13 cellular contexts compared by ENCODE assay signal in genomic region chr16:11198817-11199216, GRCh38. TPM values are rescaled to one million over a fixed set of nuclear protein-coding genes. Genes with fewer than 3 reads are reported as not detected.
DNase-seq lines count a peak whose midpoint lies in the region; ATAC-seq and TF ChIP-seq lines count a peak whose summit lies in the region.
"Had no signal": no experiment of that assay in that cellular context is flagged by ENCODE, and none has a peak within 500 bp of the region (broad histone marks: within the 10 kb centered on the region; RNA-seq: fewer than 3 reads in every experiment).

No MANE protein-coding gene starts in this region.

- no peak for ATAC-seq in GM18517 (IDR thresholded peaks at IDR 0.05; ENCODE audit: unreplicated experiment)
- no peak for ATAC-seq in GM19395 (IDR thresholded peaks at IDR 0.05; ENCODE audit: unreplicated experiment)
- ATAC-seq: activated T-cell treated with anti-CD3 and anti-CD28 coated beads, Interleukin-2, amount 50 U/mL, for 72 hours had no signal

- TF ChIP-seq CTCF in Peyer's patch (IDR thresholded peaks at IDR 0.05): no peak
- no peak for TF ChIP-seq CTCF in hepatocyte (IDR thresholded peaks at IDR 0.05; ENCODE audit: poor library complexity)
- TF ChIP-seq CTCF in SK-N-SH (IDR thresholded peaks at IDR 0.05): no peak

- H4K20me1 ChIP-seq in BLaER1 (no peaks in the 10 kb centered on the region), hepatocyte (ENCODE audit: insufficient read depth, poor library complexity, severe bottlenecking) (no peaks in the 10 kb centered on the region), SK-N-SH (ENCODE audit: insufficient read depth) (no peaks in the 10 kb centered on the region)

- TF ChIP-seq POLR2A in Peyer's patch (IDR thresholded peaks at IDR 0.05): no peak

- POLR2A ChIA-PET in SK-N-SH (lab: Yijun Ruan, JAX): no interaction called here

- H2AFZ ChIP-seq in hepatocyte (no peak overlapping the region), SK-N-SH (ENCODE audit: low read depth) (no peak overlapping the region)

- no peaks in the 10 kb centered on the region for H3F3A ChIP-seq in SK-N-SH (replicated peaks; ENCODE audit: insufficient read depth)

- DNase-seq in HAP-1 (ENCODE audit: low spot score in 2 of 2) (peak; percentile 44 to 63), Peyer's patch (peak in 2 of 3 donors; percentile 69 to 71), hepatocyte (ENCODE audit: low spot score) (peak; percentile 42), SK-N-SH (no peak), cerebellar nuclear complex (lab: John Stamatoyannopoulos, UW) (no peak)
- DNase-seq: activated T-cell treated with anti-CD3 and anti-CD28 coated beads, Interleukin-2, amount 50 U/mL, for 72 hours; caudate nucleus; kidney glomerular epithelial cell; NCI-H1048; nephron progenitor cell had no signal

- H3K27ac ChIP-seq in BLaER1 (no peak overlapping the region), Peyer's patch (no peak overlapping the region), hepatocyte (no peak overlapping the region), SK-N-SH (ENCODE audit: low read depth in 2 of 2, low read length in 1 of 2) (no peak overlapping the region)

- H3K36me3 ChIP-seq in BLaER1 (no peaks in the 10 kb centered on the region), HAP-1 (replicated peaks) (no peaks in the 10 kb centered on the region), Peyer's patch (no peaks in the 10 kb centered on the region), hepatocyte (replicated peaks; ENCODE audit: insufficient read depth, low read depth) (no peaks in the 10 kb centered on the region), SK-N-SH (replicated peaks in 1 of 2; ENCODE audit: control insufficient read depth in 1 of 2, insufficient read depth in 2 of 2, low read length in 1 of 2) (no peaks in the 10 kb centered on the region)

- TF ChIP-seq RAD21 in SK-N-SH (IDR thresholded peaks at IDR 0.05; ENCODE audit: low read length): no peak

- WGBS in hepatocyte (ENCODE audit: low lambda C conversion rate, missing lambda C conversion rate): 62% methylated on average over 8 of the region's 8 CpGs
- WGBS in SK-N-SH (ENCODE audit: low lambda C conversion rate): 87% methylated on average over 5 of the region's 8 CpGs

- CTCF ChIA-PET in SK-N-SH (lab: Yijun Ruan, JAX): interaction anchor here (0.9 kb wide), 1 partner anchor 58 kb away, joined by 3 read pairs; the partner anchor contains the start of gene SOCS1

- TF ChIP-seq EP300 in SK-N-SH (IDR thresholded peaks at IDR 0.05; ENCODE audit: borderline replicate concordance in 1 of 2, low read depth in 1 of 2, low read length in 1 of 2): no peak

- no peaks in the 10 kb centered on the region for H3K9me2 ChIP-seq in hepatocyte (replicated peaks; ENCODE audit: insufficient read depth)
- H3K9me2 ChIP-seq in SK-N-SH: no peaks in the 10 kb centered on the region

- peak overlapping the region; percentile 63 for H3K4me2 ChIP-seq in BLaER1
- H3K4me2 ChIP-seq in hepatocyte: no peak overlapping the region
- H3K4me2 ChIP-seq in SK-N-SH: no peak overlapping the region

- H3K9me3 ChIP-seq in BLaER1: no peaks in the 10 kb centered on the region
- H3K9me3 ChIP-seq in HAP-1: no peaks in the 10 kb centered on the region
- no peaks in the 10 kb centered on the region for H3K9me3 ChIP-seq in Peyer's patch
- no peaks in the 10 kb centered on the region for H3K9me3 ChIP-seq in hepatocyte (ENCODE audit: low read depth)
- H3K9me3 ChIP-seq in SK-N-SH: no peaks in the 10 kb centered on the region

- H3K27me3 ChIP-seq in BLaER1: no peaks in the 10 kb centered on the region
- H3K27me3 ChIP-seq in HAP-1 (ENCODE audit: low read depth): no peaks in the 10 kb centered on the region
- H3K27me3 ChIP-seq in Peyer's patch: no peaks in the 10 kb centered on the region
- H3K27me3 ChIP-seq in hepatocyte: no peaks in the 10 kb centered on the region
- H3K27me3 ChIP-seq in SK-N-SH (ENCODE audit: insufficient read depth): no peaks in the 10 kb centered on the region

- no peak overlapping the region for H3K9ac ChIP-seq in BLaER1
- no peak overlapping the region for H3K9ac ChIP-seq in SK-N-SH

- H3K79me2 ChIP-seq in hepatocyte (no peaks in the 10 kb centered on the region), SK-N-SH (ENCODE audit: insufficient read depth) (no peaks in the 10 kb centered on the region)

- in situ Hi-C loops in HAP-1 (cut with MboI; ENCODE audit: low sequenced_read_pairs): no loop called here

- peaks cover 81% of the 10 kb centered on the region for H3K4me1 ChIP-seq in BLaER1
- peaks cover 6% of the 10 kb centered on the region; the same call in 1 of the 2 replicates for H3K4me1 ChIP-seq in HAP-1
- H3K4me1 ChIP-seq in Peyer's patch: peaks cover 0 to 8% (median 0%) of the 10 kb centered on the region in 4 donors
- peaks cover 7% of the 10 kb centered on the region for H3K4me1 ChIP-seq in hepatocyte (ENCODE audit: insufficient read depth)
- H3K4me1 ChIP-seq in SK-N-SH (ENCODE audit: control insufficient read depth in 1 of 2, insufficient read depth in 2 of 2, low read depth in 1 of 2, low read length in 1 of 2): peaks cover 5 to 17% of the 10 kb centered on the region in 2 experiments; a peak in 3 of 4 replicates

- H3K4me3 ChIP-seq in BLaER1: no peak overlapping the region
- no peak overlapping the region for H3K4me3 ChIP-seq in HAP-1
- no peak overlapping the region for H3K4me3 ChIP-seq in Peyer's patch
- no peak overlapping the region for H3K4me3 ChIP-seq in hepatocyte
- H3K4me3 ChIP-seq in SK-N-SH (ENCODE audit: low read depth in 2 of 2, low read length in 1 of 2): no peak overlapping the region

TF ChIP-seq in SK-N-SH, 30 proteins besides CTCF, POLR2A, EP300 and RAD21:
- TF ChIP-seq, protein P1, sequence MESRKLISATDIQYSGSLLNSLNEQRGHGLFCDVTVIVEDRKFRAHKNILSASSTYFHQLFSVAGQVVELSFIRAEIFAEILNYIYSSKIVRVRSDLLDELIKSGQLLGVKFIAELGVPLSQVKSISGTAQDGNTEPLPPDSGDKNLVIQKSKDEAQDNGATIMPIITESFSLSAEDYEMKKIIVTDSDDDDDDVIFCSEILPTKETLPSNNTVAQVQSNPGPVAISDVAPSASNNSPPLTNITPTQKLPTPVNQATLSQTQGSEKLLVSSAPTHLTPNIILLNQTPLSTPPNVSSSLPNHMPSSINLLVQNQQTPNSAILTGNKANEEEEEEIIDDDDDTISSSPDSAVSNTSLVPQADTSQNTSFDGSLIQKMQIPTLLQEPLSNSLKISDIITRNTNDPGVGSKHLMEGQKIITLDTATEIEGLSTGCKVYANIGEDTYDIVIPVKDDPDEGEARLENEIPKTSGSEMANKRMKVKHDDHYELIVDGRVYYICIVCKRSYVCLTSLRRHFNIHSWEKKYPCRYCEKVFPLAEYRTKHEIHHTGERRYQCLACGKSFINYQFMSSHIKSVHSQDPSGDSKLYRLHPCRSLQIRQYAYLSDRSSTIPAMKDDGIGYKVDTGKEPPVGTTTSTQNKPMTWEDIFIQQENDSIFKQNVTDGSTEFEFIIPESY (IDR thresholded peaks at IDR 0.05; ENCODE audit: borderline replicate concordance, low read depth): no peak
- TF ChIP-seq GATA2 (CRISPR knock-in tag; IDR thresholded peaks at IDR 0.05): no peak
- no peak for TF ChIP-seq NFIC (IDR thresholded peaks at IDR 0.05; ENCODE audit: borderline replicate concordance)
- no peak for TF ChIP-seq SMC3 (IDR thresholded peaks at IDR 0.05; ENCODE audit: low read depth, low read length)
- no peak for TF ChIP-seq TEAD4 (IDR thresholded peaks at IDR 0.05; ENCODE audit: borderline replicate concordance, insufficient read depth)
- TF ChIP-seq RFX5 (IDR thresholded peaks at IDR 0.05; ENCODE audit: low read length): no peak
- no peak for TF ChIP-seq TCF12 (IDR thresholded peaks at IDR 0.05)
- no peak for TF ChIP-seq GABPA (IDR thresholded peaks at IDR 0.05; ENCODE audit: low read depth)
- no peak for TF ChIP-seq YY1 (IDR thresholded peaks at IDR 0.05; ENCODE audit: low read depth)
- TF ChIP-seq USF1 (IDR thresholded peaks at IDR 0.05; ENCODE audit: borderline replicate concordance, low read depth): no peak
- TF ChIP-seq JUND (IDR thresholded peaks at IDR 0.05): no peak
- TF ChIP-seq, protein P2, sequence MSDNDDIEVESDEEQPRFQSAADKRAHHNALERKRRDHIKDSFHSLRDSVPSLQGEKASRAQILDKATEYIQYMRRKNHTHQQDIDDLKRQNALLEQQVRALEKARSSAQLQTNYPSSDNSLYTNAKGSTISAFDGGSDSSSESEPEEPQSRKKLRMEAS (IDR thresholded peaks at IDR 0.05; ENCODE audit: low read depth): no peak
- no peak for TF ChIP-seq USF2 (IDR thresholded peaks at IDR 0.05; ENCODE audit: borderline replicate concordance, low read depth, low read length)
- TF ChIP-seq CHD2 (IDR thresholded peaks at IDR 0.05; ENCODE audit: low read length, partially characterized antibody): no peak
- TF ChIP-seq ELF1 (IDR thresholded peaks at IDR 0.05): no peak
- TF ChIP-seq MXI1 (IDR thresholded peaks at IDR 0.05; ENCODE audit: low read depth, low read length): no peak

RNA-seq across cellular contexts. Expression of gene SOCS1, which starts 57.2 kb away (rescaled TPM):
- total RNA-seq in Peyer's patch (10 to 100 TPM in 3 of 4 donors, 1 to 10 TPM in 1; 8.7 to 19.0 (median 15.3) TPM), hepatocyte (9.0 and 13.1 TPM in 2 replicates)
- polyA plus RNA-seq in hepatocyte (18.6 and 33.5 TPM in 2 replicates), SK-N-SH (2012; rRNA removed) (6.3 and 8.6 TPM in 2 replicates)
- 4.7 and 6.1 TPM in 2 replicates for polyA plus RNA-seq in SK-N-SH (2012; cell fraction: cytosol; rRNA removed)
- polyA plus RNA-seq in SK-N-SH (2012; cell fraction: nucleus; rRNA removed): 28.4 and 39.6 TPM in 2 replicates

Comparison
In these comparisons a context has a peak if more than half of its experiments do, and no peak if none do; other contexts are left out.
1. DNase-seq: peak in HAP-1 (2 of 2), Peyer's patch (2 of 3) and hepatocyte (single experiment); none in SK-N-SH (single experiment) and cerebellar nuclear complex (0 of 2).